In the genomic region with DNA sequence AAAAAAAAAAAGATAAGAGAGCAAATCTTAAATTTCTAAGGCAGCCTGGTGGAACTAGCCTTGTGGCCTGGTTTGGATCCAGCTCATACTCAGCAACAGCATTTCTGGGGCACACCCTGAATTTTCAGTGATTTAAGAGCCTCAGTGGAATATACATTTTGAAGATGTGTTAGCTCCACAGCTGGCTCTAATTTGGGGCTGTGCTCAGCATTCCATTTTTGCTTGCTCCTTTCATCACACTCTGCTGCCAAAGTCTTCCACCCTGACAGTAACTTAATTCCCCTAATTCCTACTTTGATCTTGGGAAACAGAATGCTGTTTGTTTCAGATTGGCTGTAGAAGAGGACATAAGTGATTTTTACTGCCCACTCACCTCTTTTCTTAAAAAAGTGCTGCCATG, we compare ENCODE assay signal across 1 cellular context.
TF ChIP-seq lines count a peak whose summit lies in the region.

No MANE protein-coding gene starts in this region.

TF ChIP-seq in GM23338, 12 proteins besides CTCF, POLR2A, EP300 and RAD21 (continued from another document):
- TF ChIP-seq REST (IDR thresholded peaks at IDR 0.05; ENCODE audit: unreplicated experiment), result no peak
- TF ChIP-seq, protein P1, sequence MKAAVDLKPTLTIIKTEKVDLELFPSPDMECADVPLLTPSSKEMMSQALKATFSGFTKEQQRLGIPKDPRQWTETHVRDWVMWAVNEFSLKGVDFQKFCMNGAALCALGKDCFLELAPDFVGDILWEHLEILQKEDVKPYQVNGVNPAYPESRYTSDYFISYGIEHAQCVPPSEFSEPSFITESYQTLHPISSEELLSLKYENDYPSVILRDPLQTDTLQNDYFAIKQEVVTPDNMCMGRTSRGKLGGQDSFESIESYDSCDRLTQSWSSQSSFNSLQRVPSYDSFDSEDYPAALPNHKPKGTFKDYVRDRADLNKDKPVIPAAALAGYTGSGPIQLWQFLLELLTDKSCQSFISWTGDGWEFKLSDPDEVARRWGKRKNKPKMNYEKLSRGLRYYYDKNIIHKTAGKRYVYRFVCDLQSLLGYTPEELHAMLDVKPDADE (IDR thresholded peaks at IDR 0.05), result no peak
- TF ChIP-seq ZNF462 (CRISPR knock-in tag; IDR thresholded peaks at IDR 0.05), result no peak
